16 cellular contexts compared by ENCODE assay signal in genomic region chrX:21934414-21934813, GRCh38.
"Had no signal": no experiment of that assay in that cellular context is flagged by ENCODE, and none has a peak within 500 bp of the region (broad histone marks: within the 10 kb centered on the region; RNA-seq: fewer than 3 reads in every experiment).

No MANE protein-coding gene starts in this region.

- H3K4me3 ChIP-seq: ascending aorta, lung, right atrium auricular region had no signal

- H3K9me3 ChIP-seq: ascending aorta, right atrium auricular region had no signal

- H3K27me3 ChIP-seq: ascending aorta had no signal

- DNase-seq: activated CD4-positive, CD25-positive, alpha-beta regulatory T cell treated with anti-CD3 and anti-CD28 coated beads, Interleukin-2, amount 50 U/mL, for 72 hours; activated gamma-delta T cell; cerebellar nuclear complex; cortex of kidney; effector CD4-positive, alpha-beta T cell; glutamatergic neuron; hippocampal formation; stimulated activated CD4-positive, alpha-beta T cell treated with anti-CD3 and anti-CD28 coated beads, Interleukin-12 subunit alpha, Interleukin-12 subunit beta, amount 100 ng/mL, for 4 hours; stimulated activated CD4-positive, alpha-beta T cell treated with anti-CD3 and anti-CD28 coated beads, Interleukin-1b, Interleukin-23, amount 100 ng/mL, for 48 hours; stimulated activated CD8-positive, alpha-beta memory T cell treated with anti-CD3 and anti-CD28 coated beads, Interleukin-4, amount 100 ng/mL, for 48 hours; stimulated activated naive CD4-positive, alpha-beta T cell; T1000 had no signal

- H3K4me1 ChIP-seq: right atrium auricular region had no signal

- H3K27ac ChIP-seq: right atrium auricular region, VCaP had no signal

- H3K36me3 ChIP-seq: ascending aorta, right atrium auricular region had no signal
